20 cellular contexts compared by ENCODE assay signal in genomic region chr17:58648236-58648635, GRCh38. TPM values are rescaled to one million over a fixed set of nuclear protein-coding genes. Genes with fewer than 3 reads are reported as not detected.
A peak's percentile ranks its signal among the peaks of the same experiment; 100 is the strongest.
DNase-seq lines count a peak whose midpoint lies in the region; ATAC-seq and TF ChIP-seq lines count a peak whose summit lies in the region.
"Had no signal": no experiment of that assay in that cellular context is flagged by ENCODE, and none has a peak within 500 bp of the region (broad histone marks: within the 10 kb centered on the region; RNA-seq: fewer than 3 reads in every experiment).

No MANE protein-coding gene starts in this region.

- no peaks in the 10 kb centered on the region for H3K36me3 ChIP-seq in PC-3 (ENCODE audit: low read depth, low read length)

- no peak overlapping the region for H3K4me3 Mint-ChIP-seq in activated naive CD8-positive, alpha-beta T cell treated with anti-CD3 and anti-CD28 coated beads, Interleukin-2, amount 50 U/mL, for 24 hours
- H3K4me3 Mint-ChIP-seq in activated naive CD8-positive, alpha-beta T cell treated with anti-CD3 and anti-CD28 coated beads for 36 hours, result no peak overlapping the region
- no peak overlapping the region for H3K4me3 Mint-ChIP-seq in activated T-helper 17 cell treated with anti-CD3 and anti-CD28 coated beads, Interleukin-2, amount 50 U/mL, for 72 hours
- no peak overlapping the region for H3K4me3 Mint-ChIP-seq in stimulated activated naive CD8-positive, alpha-beta T cell treated with anti-CD3 and anti-CD28 coated beads, Interleukin-15, amount 100 ng/mL, for 72 hours

- no peaks in the 10 kb centered on the region for H3K27me3 Mint-ChIP-seq in activated naive CD8-positive, alpha-beta T cell treated with anti-CD3 and anti-CD28 coated beads, Interleukin-2, amount 50 U/mL, for 24 hours
- no peaks in the 10 kb centered on the region for H3K27me3 Mint-ChIP-seq in activated naive CD8-positive, alpha-beta T cell treated with anti-CD3 and anti-CD28 coated beads for 36 hours
- H3K27me3 Mint-ChIP-seq in activated T-helper 17 cell treated with anti-CD3 and anti-CD28 coated beads, Interleukin-2, amount 50 U/mL, for 72 hours, result no peaks in the 10 kb centered on the region
- H3K27me3 Mint-ChIP-seq in stimulated activated naive CD8-positive, alpha-beta T cell treated with anti-CD3 and anti-CD28 coated beads, Interleukin-15, amount 100 ng/mL, for 72 hours, result no peaks in the 10 kb centered on the region

- H3K9ac ChIP-seq in PC-3 (ENCODE audit: low read length), result no peak overlapping the region
- H3K9ac ChIP-seq: GM23248 had no signal

- no peaks in the 10 kb centered on the region for H3K9me3 Mint-ChIP-seq in activated naive CD8-positive, alpha-beta T cell treated with anti-CD3 and anti-CD28 coated beads, Interleukin-2, amount 50 U/mL, for 24 hours
- H3K9me3 Mint-ChIP-seq in activated naive CD8-positive, alpha-beta T cell treated with anti-CD3 and anti-CD28 coated beads for 36 hours, result no peaks in the 10 kb centered on the region
- H3K9me3 Mint-ChIP-seq in activated T-helper 17 cell treated with anti-CD3 and anti-CD28 coated beads, Interleukin-2, amount 50 U/mL, for 72 hours, result no peaks in the 10 kb centered on the region
- H3K9me3 Mint-ChIP-seq in stimulated activated naive CD8-positive, alpha-beta T cell treated with anti-CD3 and anti-CD28 coated beads, Interleukin-15, amount 100 ng/mL, for 72 hours, result no peaks in the 10 kb centered on the region

- TF ChIP-seq CTCF in PC-3 (conservative IDR thresholded peaks at IDR 0.05; ENCODE audit: low read depth, low read length), result no peak

- no peak overlapping the region for H2AFZ ChIP-seq in PC-3 (ENCODE audit: low read length)
- H2AFZ ChIP-seq: GM23248 had no signal

- H3K36me3 Mint-ChIP-seq in activated naive CD8-positive, alpha-beta T cell treated with anti-CD3 and anti-CD28 coated beads, Interleukin-2, amount 50 U/mL, for 24 hours (ENCODE audit: low read depth), result no peaks in the 10 kb centered on the region
- H3K36me3 Mint-ChIP-seq in activated naive CD8-positive, alpha-beta T cell treated with anti-CD3 and anti-CD28 coated beads for 36 hours, result no peaks in the 10 kb centered on the region
- H3K36me3 Mint-ChIP-seq in activated T-helper 17 cell treated with anti-CD3 and anti-CD28 coated beads, Interleukin-2, amount 50 U/mL, for 72 hours (ENCODE audit: low read depth), result no peaks in the 10 kb centered on the region

- CTCF ChIA-PET in PC-3 (lab: Charles Lee), result no interaction called here

- intact Hi-C loops in PC-3 (cut with micrococcal nuclease), result no loop called here

- peaks cover 3% of the 10 kb centered on the region for H3K4me1 ChIP-seq in PC-3 (ENCODE audit: insufficient read depth, low read length)

- no TSS peak for BruUV-seq in PC-3 (replicated peaks; lab: Mats Ljungman, UMichigan)

- no peak overlapping the region for H3K4me3 ChIP-seq in PC-3 (ENCODE audit: low read length)
- H3K4me3 ChIP-seq: GM23248, SK-N-MC had no signal

- POLR2A ChIA-PET in PC-3 (lab: Charles Lee; ENCODE audit: unreplicated experiment), result interaction anchor here (0.6 kb wide), 1 partner anchor 17 kb away, joined by 4 read pairs; no protein-coding TSS in a partner anchor

- H3K79me2 ChIP-seq in PC-3 (ENCODE audit: low read length), result no peaks in the 10 kb centered on the region

- H3K4me2 ChIP-seq in PC-3 (ENCODE audit: low read length), result no peak overlapping the region

- H3K27ac ChIP-seq in PC-3 (ENCODE audit: low read length), result no peak overlapping the region
- H3K27ac ChIP-seq: C4-2B, GM23248, SK-N-MC had no signal

- H3F3A ChIP-seq in PC-3 (ENCODE audit: low read length, unreplicated experiment), result no peaks in the 10 kb centered on the region

- H3K27me3 ChIP-seq in PC-3 (ENCODE audit: low read length), result no peaks in the 10 kb centered on the region

- peak; percentile 49 for ATAC-seq in activated naive CD8-positive, alpha-beta T cell treated with anti-CD3 and anti-CD28 coated beads, Interleukin-2, amount 50 U/mL, for 24 hours
- peak; percentile 32 for ATAC-seq in activated T-helper 17 cell treated with anti-CD3 and anti-CD28 coated beads, Interleukin-2, amount 50 U/mL, for 72 hours (replicated peaks)
- ATAC-seq in stimulated activated naive CD8-positive, alpha-beta T cell treated with anti-CD3 and anti-CD28 coated beads, Interleukin-15, amount 100 ng/mL, for 72 hours, result peak; percentile 52
- ATAC-seq in PC-3, result no peak
- ATAC-seq in HG02798 (IDR thresholded peaks at IDR 0.05; ENCODE audit: poor library complexity, unreplicated experiment), result no peak

- no peak overlapping the region for H3K27ac Mint-ChIP-seq in activated naive CD8-positive, alpha-beta T cell treated with anti-CD3 and anti-CD28 coated beads, Interleukin-2, amount 50 U/mL, for 24 hours
- H3K27ac Mint-ChIP-seq in activated naive CD8-positive, alpha-beta T cell treated with anti-CD3 and anti-CD28 coated beads for 36 hours, result no peak overlapping the region
- H3K27ac Mint-ChIP-seq in activated T-helper 17 cell treated with anti-CD3 and anti-CD28 coated beads, Interleukin-2, amount 50 U/mL, for 72 hours, result no peak overlapping the region
- no peak overlapping the region for H3K27ac Mint-ChIP-seq in stimulated activated naive CD8-positive, alpha-beta T cell treated with anti-CD3 and anti-CD28 coated beads, Interleukin-15, amount 100 ng/mL, for 72 hours

- H3K9me3 ChIP-seq in PC-3 (ENCODE audit: low read length), result no peaks in the 10 kb centered on the region

- H3K4me1 Mint-ChIP-seq in activated naive CD8-positive, alpha-beta T cell treated with anti-CD3 and anti-CD28 coated beads, Interleukin-2, amount 50 U/mL, for 24 hours, result no peaks in the 10 kb centered on the region
- no peaks in the 10 kb centered on the region for H3K4me1 Mint-ChIP-seq in activated naive CD8-positive, alpha-beta T cell treated with anti-CD3 and anti-CD28 coated beads for 36 hours
- H3K4me1 Mint-ChIP-seq in activated T-helper 17 cell treated with anti-CD3 and anti-CD28 coated beads, Interleukin-2, amount 50 U/mL, for 72 hours, result no peaks in the 10 kb centered on the region
- no peaks in the 10 kb centered on the region for H3K4me1 Mint-ChIP-seq in stimulated activated naive CD8-positive, alpha-beta T cell treated with anti-CD3 and anti-CD28 coated beads, Interleukin-15, amount 100 ng/mL, for 72 hours

- no peak for DNase-seq in activated naive CD8-positive, alpha-beta T cell treated with anti-CD3 and anti-CD28 coated beads, Interleukin-2, amount 50 U/mL, for 24 hours
- no peak for DNase-seq in activated naive CD8-positive, alpha-beta T cell treated with anti-CD3 and anti-CD28 coated beads for 36 hours
- DNase-seq in kidney tubule cell (ENCODE audit: low spot score) (peak; percentile 72), PC-3 (no peak), DMS79 (lab: John Stamatoyannopoulos, UW) (no peak)
- DNase-seq in stimulated activated naive CD8-positive, alpha-beta T cell treated with anti-CD3 and anti-CD28 coated beads, Interleukin-15, amount 100 ng/mL, for 72 hours, result no peak
- DNase-seq: DMS 273 treated with DMSO at 0.1 percent for 48 hours, GM23248, HCEC 1CT, KG1, NCI-H1048, NCI-H1694, NCI-H2107, NCI-H2227 treated with DMSO at 0.1 percent for 48 hours, NCI-H524 had no signal

- H4K20me1 ChIP-seq in PC-3 (ENCODE audit: low read length), result no peaks in the 10 kb centered on the region

- H3K9me2 ChIP-seq in PC-3 (replicated peaks; ENCODE audit: low read length), result no peaks in the 10 kb centered on the region

RNA-seq across cellular contexts. Expression of gene TEX14, which starts 43.6 kb away (rescaled TPM):
- total RNA-seq in activated naive CD8-positive, alpha-beta T cell treated with anti-CD3 and anti-CD28 coated beads for 36 hours, result under 1 TPM; 0.10 to 0.14 TPM
- total RNA-seq in activated T-helper 17 cell treated with anti-CD3 and anti-CD28 coated beads, Interleukin-2, amount 50 U/mL, for 72 hours, result under 1 TPM; 0.30 to 0.32 TPM
- 0.12 and 0.29 TPM in 2 replicates for total RNA-seq in PC-3 (2014; rRNA removed)
- total RNA-seq: Daoy, GM23248 had no signal

RNA-seq across cellular contexts. Expression of gene RAD51C, which starts 44.2 kb away (rescaled TPM):
- total RNA-seq in activated naive CD8-positive, alpha-beta T cell treated with anti-CD3 and anti-CD28 coated beads for 36 hours, result 10 to 100 TPM; 77.3 to 86.7 TPM
- 100 to 1,000 TPM in 1 of 2 donors, 10 to 100 TPM in 1; 75.3 to 112 TPM for total RNA-seq in activated T-helper 17 cell treated with anti-CD3 and anti-CD28 coated beads, Interleukin-2, amount 50 U/mL, for 72 hours
- 58.9 and 71.1 TPM in 2 replicates for total RNA-seq in PC-3 (2014; rRNA removed)

Comparison
In these comparisons a context has a peak if more than half of its experiments do, and no peak if none do; other contexts are left out.
1. ATAC-seq: peak in activated naive CD8-positive, alpha-beta T cell treated with anti-CD3 and anti-CD28 coated beads, Interleukin-2, amount 50 U/mL, for 24 hours (single experiment), activated T-helper 17 cell treated with anti-CD3 and anti-CD28 coated beads, Interleukin-2, amount 50 U/mL, for 72 hours (single experiment) and stimulated activated naive CD8-positive, alpha-beta T cell treated with anti-CD3 and anti-CD28 coated beads, Interleukin-15, amount 100 ng/mL, for 72 hours (single experiment); none in PC-3 (single experiment) and HG02798 (single experiment).